9 cellular contexts compared by ENCODE assay signal in the genomic region with DNA sequence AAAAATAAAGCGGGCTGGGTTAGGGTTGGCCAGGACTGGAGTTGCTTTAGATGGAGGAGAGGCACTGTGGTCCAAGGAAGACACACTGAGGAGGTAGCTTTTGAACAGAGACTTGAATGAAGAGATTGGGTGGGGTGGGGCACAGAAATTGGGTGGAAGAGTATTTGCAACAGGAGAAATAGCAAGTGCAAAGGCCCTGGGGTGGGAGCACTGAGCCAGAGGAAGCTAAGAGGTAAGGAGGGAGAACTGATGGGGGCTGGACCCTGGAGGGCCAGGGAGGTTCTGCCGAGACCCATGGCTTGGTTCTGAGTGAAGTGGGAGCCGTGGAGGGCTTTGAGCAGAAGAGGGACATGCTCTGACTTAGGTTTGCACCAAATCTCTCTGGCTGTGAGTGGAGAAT.
"Had no signal": no experiment of that assay in that cellular context is flagged by ENCODE, and none has a peak within 500 bp of the region (broad histone marks: within the 10 kb centered on the region; RNA-seq: fewer than 3 reads in every experiment).

No MANE protein-coding gene starts in this region.

- H3K4me2 ChIP-seq: GM23338 had no signal

- H3K4me3 ChIP-seq: GM23248, GM23338, HAP-1 had no signal

- DNase-seq: GM23248, GOT3, H7, H9, HCEC 1CT, HFFc6 had no signal

- H3K9ac ChIP-seq: GM23248 had no signal

- H3K4me3 Mint-ChIP-seq: GM23338, H9, HFFc6 had no signal

- H3K27ac ChIP-seq: GM23248 had no signal

- H2AFZ ChIP-seq: GM23248, GM23338 had no signal

- H3K36me3 ChIP-seq: HAP-1 had no signal

- H3K27ac Mint-ChIP-seq: GM23338, H9, HFFc6 had no signal

- ATAC-seq: GM23338, HCT116 had no signal

- H3K4me1 ChIP-seq: HAP-1 had no signal

- H3K9me3 ChIP-seq: HAP-1 had no signal

- H3K4me1 Mint-ChIP-seq: GM23338, H9 had no signal
